21 cellular contexts compared by ENCODE assay signal in the genomic region with DNA sequence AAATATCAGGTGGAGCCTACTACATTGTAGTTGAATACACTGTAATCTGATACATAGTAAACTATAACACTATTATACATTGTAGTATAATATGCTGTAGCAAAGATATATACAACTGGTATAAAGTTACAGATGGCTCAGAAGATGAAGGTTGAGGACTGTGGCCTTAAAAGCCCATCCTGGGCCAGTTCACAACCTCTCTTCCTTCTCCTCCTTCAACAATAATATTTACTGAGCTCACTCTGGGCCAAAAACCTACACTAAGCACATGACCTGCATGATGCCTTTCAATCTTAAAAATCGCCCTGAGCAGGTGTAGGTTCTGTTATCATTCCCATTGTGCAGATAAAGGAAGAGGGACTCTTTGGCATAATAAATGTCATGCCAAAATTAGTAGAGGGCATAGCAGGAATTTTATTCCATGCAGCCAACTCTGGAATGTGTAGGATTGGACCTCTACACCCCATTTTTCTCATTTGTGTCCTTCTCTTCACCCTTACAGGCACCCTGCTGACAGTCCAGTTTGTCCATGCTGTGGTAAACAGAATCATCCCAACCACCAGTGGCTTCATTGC. TPM values are rescaled to one million over a fixed set of nuclear protein-coding genes. Genes with fewer than 3 reads are reported as not detected.
DNase-seq lines count a peak whose midpoint lies in the region; ATAC-seq and TF ChIP-seq lines count a peak whose summit lies in the region.
"Had no signal": no experiment of that assay in that cellular context is flagged by ENCODE, and none has a peak within 500 bp of the region (broad histone marks: within the 10 kb centered on the region; RNA-seq: fewer than 3 reads in every experiment).

No MANE protein-coding gene starts in this region.

- H3K79me2 ChIP-seq in fibroblast of lung (ENCODE audit: control insufficient read depth, insufficient read depth, low read length): no peaks in the 10 kb centered on the region

- DNase-seq in NCI-H2171 treated with DMSO at 0.1 percent for 48 hours (lab: John Stamatoyannopoulos, UW): peak; percentile 17
- no peak for DNase-seq in NCI-H2171 (lab: John Stamatoyannopoulos, UW)
- DNase-seq in SK-N-DZ (ENCODE audit: low spot score): peak; percentile 19
- DNase-seq in fibroblast of lung (ENCODE audit: low read depth in 2 of 2): peak; percentile 52 to 58
- DNase-seq in skeletal muscle cell (ENCODE audit: low read depth): peak; percentile 18
- DNase-seq in NCI-H187 treated with DMSO at 0.1 percent for 48 hours (lab: John Stamatoyannopoulos, UW): no peak
- DNase-seq: activated CD8-positive, alpha-beta memory T cell treated with anti-CD3 and anti-CD28 coated beads for 24 hours; body of pancreas; glutamatergic neuron; NCI-H345; NK-92 treated with Interleukin-12 subunit alpha and Interleukin-12 subunit beta, amount 100 ng/mL, for 24 hours; nucleus accumbens; stimulated activated CD4-positive, alpha-beta T cell treated with anti-CD3 and anti-CD28 coated beads, Interleukin-12 subunit alpha, Interleukin-12 subunit beta, amount 100 ng/mL, for 4 hours; T1000; uterus had no signal

- no peak overlapping the region for H3K27ac ChIP-seq in fibroblast of lung (ENCODE audit: insufficient read depth, low read length)
- H3K27ac ChIP-seq: body of pancreas, suprapubic skin, uterus had no signal

- no peaks in the 10 kb centered on the region for H3K36me3 ChIP-seq in fibroblast of lung (ENCODE audit: control insufficient read depth, insufficient read depth, low read length)
- H3K36me3 ChIP-seq: suprapubic skin, uterus had no signal

- no peak overlapping the region for H3K9ac ChIP-seq in fibroblast of lung (ENCODE audit: insufficient read depth, low read length)

- TF ChIP-seq CTCF in fibroblast of lung (conservative IDR thresholded peaks at IDR 0.05 in 1 of 2, IDR thresholded peaks at IDR 0.05 in 1 of 2; ENCODE audit: low read depth in 1 of 2, low read length in 2 of 2): no peak

- H3K27me3 ChIP-seq in fibroblast of lung (ENCODE audit: control insufficient read depth, insufficient read depth, low read length): no peaks in the 10 kb centered on the region
- H3K27me3 ChIP-seq: body of pancreas, suprapubic skin, uterus had no signal

- no peak for ATAC-seq in GM21528 (IDR thresholded peaks at IDR 0.05; ENCODE audit: low FRiP score, unreplicated experiment)
- no peak for ATAC-seq in HG02678 (IDR thresholded peaks at IDR 0.05; ENCODE audit: unreplicated experiment)
- ATAC-seq: activated CD4-positive, CD25-positive, alpha-beta regulatory T cell treated with anti-CD3 and anti-CD28 coated beads, Interleukin-2, amount 50 U/mL, for 24 hours; body of pancreas; K562; SK-N-SH treated with all-trans-retinoic acid at 6 μM for 48 hours had no signal

- no peak overlapping the region for H2AFZ ChIP-seq in fibroblast of lung (ENCODE audit: low read length)

- H3K9me3 ChIP-seq in fibroblast of lung (ENCODE audit: control insufficient read depth, insufficient read depth, low read depth, low read length): no peaks in the 10 kb centered on the region

- no peaks in the 10 kb centered on the region for H3K4me1 ChIP-seq in fibroblast of lung (ENCODE audit: control insufficient read depth, extremely low read depth, insufficient read depth, low read length)
- H3K4me1 ChIP-seq: body of pancreas, suprapubic skin, uterus had no signal

- H4K20me1 ChIP-seq in fibroblast of lung (ENCODE audit: control insufficient read depth, extremely low read depth, insufficient read depth, low read length): no peaks in the 10 kb centered on the region

- no peak overlapping the region for H3K4me2 ChIP-seq in fibroblast of lung (ENCODE audit: extremely low read depth, insufficient read depth, low read length)

- H3K4me3 ChIP-seq in fibroblast of lung (replicated peaks in 1 of 4; ENCODE audit: control extremely low read depth in 1 of 4, insufficient read depth in 1 of 4, low read depth in 3 of 4, low read length in 4 of 4) (no peak overlapping the region), skeletal muscle cell (ENCODE audit: low read depth, low read length) (no peak overlapping the region)
- H3K4me3 ChIP-seq: body of pancreas, K562, suprapubic skin, uterus had no signal

RNA-seq across cellular contexts. Expression of a gene that starts 14.6 kb away (rescaled TPM):
- polyA plus RNA-seq in SK-N-DZ (2014; cell fraction: cytosol; rRNA removed): 17.0 and 18.3 TPM in 2 replicates
- polyA plus RNA-seq in SK-N-DZ (2014; cell fraction: nucleus; rRNA removed): 39.3 and 106 TPM in 2 replicates
- 22.3 and 32.9 TPM in 2 replicates for total RNA-seq in fibroblast of lung
- polyA plus RNA-seq in fibroblast of lung: 14.9 and 18.9 TPM in 2 replicates
- polyA plus RNA-seq in fibroblast of lung (2012): 19.8 and 23.1 TPM in 2 replicates
- 32.7 and 40.2 TPM in 2 replicates for polyA minus RNA-seq in fibroblast of lung (ENCODE audit: low replicate concordance)

Comparison
In these comparisons a context has a peak if more than half of its experiments do, and no peak if none do; other contexts are left out.
1. DNase-seq: peak in NCI-H2171 treated with DMSO at 0.1 percent for 48 hours (single experiment), SK-N-DZ (single experiment), fibroblast of lung (2 of 2) and skeletal muscle cell (single experiment); none in NCI-H2171 (single experiment) and NCI-H187 treated with DMSO at 0.1 percent for 48 hours (single experiment).